11 cellular contexts compared by ENCODE assay signal in genomic region chr4:165384608-165385007, GRCh38. TPM values are rescaled to one million over a fixed set of nuclear protein-coding genes. Genes with fewer than 3 reads are reported as not detected.
DNase-seq lines count a peak whose midpoint lies in the region; FAIRE-seq and TF ChIP-seq lines count a peak whose summit lies in the region.
"Had no signal": no experiment of that assay in that cellular context is flagged by ENCODE, and none has a peak within 500 bp of the region (broad histone marks: within the 10 kb centered on the region; RNA-seq: fewer than 3 reads in every experiment).

No MANE protein-coding gene starts in this region.

- H4K20me1 ChIP-seq in endothelial cell of umbilical vein (replicated peaks; ENCODE audit: control insufficient read depth, extremely low read depth, insufficient read depth, low read length), result no peaks in the 10 kb centered on the region

- POLR2A ChIA-PET in MCF 10A (lab: Yijun Ruan, JAX), result interaction anchor here (0.7 to 1.4 kb wide), 5 partner anchors 15 to 487 kb away, joined by 3 to 4 read pairs (median 3); partner anchors contain the start of gene MSMO1
- POLR2A ChIA-PET in endothelial cell of umbilical vein (lab: Charles Lee), result no interaction called here

- no peaks in the 10 kb centered on the region for H3K9me1 ChIP-seq in endothelial cell of umbilical vein (replicated peaks; ENCODE audit: control insufficient read depth, extremely low read depth, insufficient read depth, low read length)

- H3K4me1 ChIP-seq in breast epithelium, result no peaks in the 10 kb centered on the region
- no peaks in the 10 kb centered on the region for H3K4me1 ChIP-seq in endothelial cell of umbilical vein (ENCODE audit: control insufficient read depth, extremely low read depth, insufficient read depth, low read length)
- H3K4me1 ChIP-seq in vagina, result no peaks in the 10 kb centered on the region

- no peak overlapping the region for H3K27ac Mint-ChIP-seq in MCF 10A (ENCODE audit: low read depth, unreplicated experiment)

- CTCF ChIA-PET in MCF 10A (lab: Yijun Ruan, JAX) (interaction anchor here (0.6 to 2.0 kb wide), 11 partner anchors 8 to 253 kb away, joined by 3 to 9 read pairs (median 3); no protein-coding TSS in a partner anchor), endothelial cell of umbilical vein (lab: Charles Lee) (interaction anchor here (0.7 to 1.4 kb wide), 4 partner anchors 25 to 253 kb away, joined by 3 to 4 read pairs (median 3); no protein-coding TSS in a partner anchor)

- TF ChIP-seq POLR2A in breast epithelium (IDR thresholded peaks at IDR 0.05) (no peak), endothelial cell of umbilical vein (IDR thresholded peaks at IDR 0.05; ENCODE audit: low read depth, low read length) (no peak), vagina (IDR thresholded peaks at IDR 0.05) (no peak), GM12891 (IDR thresholded peaks at IDR 0.05; ENCODE audit: low read depth, low read length) (no peak)

- no peak for DNase-seq in breast epithelium (ENCODE audit: low spot score in 2 of 2)
- DNase-seq in MCF 10A (ENCODE audit: unreplicated experiment), result no peak
- peak; percentile 43 for DNase-seq in OCI-M1 (lab: John Stamatoyannopoulos, UW)
- DNase-seq in endothelial cell of umbilical vein (ENCODE audit: low read depth, low spot score), result peak; percentile 18
- no peak for DNase-seq in vagina (ENCODE audit: extremely low spot score in 2 of 2)
- no peak for DNase-seq in GF-D8 (lab: John Stamatoyannopoulos, UW)
- DNase-seq in GM12891 (ENCODE audit: insufficient read length, low spot score), result no peak
- DNase-seq in activated CD4-positive, alpha-beta T cell treated with anti-CD3 and anti-CD28 coated beads, Interleukin-2, amount 50 U/mL, for 4 hours, result no peak
- DNase-seq: effector memory CD4-positive, alpha-beta T cell; left ventricle myocardium superior; MG63 had no signal

- H3K27me3 Mint-ChIP-seq in MCF 10A (ENCODE audit: insufficient read depth, unreplicated experiment), result no peaks in the 10 kb centered on the region

- intact Hi-C loops in breast epithelium (cut with DNase I; ENCODE audit: low total_unique reads), result no loop called here
- intact Hi-C loops in MCF 10A (cut with micrococcal nuclease), result no loop called here
- intact Hi-C loops in endothelial cell of umbilical vein (cut with micrococcal nuclease), result no loop called here
- intact Hi-C loops in vagina (cut with DNase I), result no loop called here

- H3K4me3 ChIP-seq in breast epithelium, result no peak overlapping the region
- no peak overlapping the region for H3K4me3 ChIP-seq in endothelial cell of umbilical vein (replicated peaks in 1 of 3; ENCODE audit: insufficient read depth in 1 of 3, low read depth in 1 of 3, low read length in 3 of 3)
- no peak overlapping the region for H3K4me3 ChIP-seq in vagina
- H3K4me3 ChIP-seq: MG63 had no signal

- dilution Hi-C loops in endothelial cell of umbilical vein (cut with MboI; ENCODE audit: extremely low pct_ligation_motif_present, low sequenced_read_pairs), result no loop called here

- H3K27ac ChIP-seq in breast epithelium (peak overlapping the region; percentile 45 to 73), endothelial cell of umbilical vein (ENCODE audit: insufficient read depth, low read depth, low read length) (no peak overlapping the region), vagina (peak overlapping the region; percentile 55)

- no peak for FAIRE-seq in endothelial cell of umbilical vein (lab: Jason Lieb, UNC)
- no peak for FAIRE-seq in GM12891 (lab: Jason Lieb, UNC)

- H3K9me3 ChIP-seq in breast epithelium (no peaks in the 10 kb centered on the region), endothelial cell of umbilical vein (replicated peaks; ENCODE audit: control insufficient read depth, insufficient read depth, low read length) (no peaks in the 10 kb centered on the region), vagina (no peaks in the 10 kb centered on the region)
- H3K9me3 ChIP-seq: MG63 had no signal

- no peak overlapping the region for H2AFZ ChIP-seq in endothelial cell of umbilical vein (ENCODE audit: low read depth, low read length)

- TF ChIP-seq CTCF in breast epithelium (IDR thresholded peaks at IDR 0.05) (no peak), MCF 10A (IDR thresholded peaks at IDR 0.05; ENCODE audit: unreplicated experiment) (no peak), endothelial cell of umbilical vein (IDR thresholded peaks at IDR 0.05; ENCODE audit: extremely low read depth in 1 of 2, insufficient read depth in 1 of 2, low read depth in 1 of 2, low read length in 2 of 2) (no peak), vagina (IDR thresholded peaks at IDR 0.05) (no peak)

- no peaks in the 10 kb centered on the region for H3K36me3 Mint-ChIP-seq in MCF 10A (ENCODE audit: insufficient read depth, unreplicated experiment)

- BruUV-seq in MCF 10A (replicated peaks; lab: Mats Ljungman, UMichigan), result no TSS peak
- BruUV-seq in endothelial cell of umbilical vein (replicated peaks; lab: Mats Ljungman, UMichigan), result no TSS peak

- no peak overlapping the region for H3K9ac ChIP-seq in endothelial cell of umbilical vein (replicated peaks; ENCODE audit: extremely low read depth, insufficient read depth, low read length)

- H3K27me3 ChIP-seq in breast epithelium (no peaks in the 10 kb centered on the region), endothelial cell of umbilical vein (ENCODE audit: control insufficient read depth in 2 of 2, insufficient read depth in 2 of 2, low read length in 2 of 2) (no peaks in the 10 kb centered on the region), vagina (no peaks in the 10 kb centered on the region)

- H3K4me3 Mint-ChIP-seq in MCF 10A (ENCODE audit: unreplicated experiment), result no peak overlapping the region

- H3K79me2 ChIP-seq in endothelial cell of umbilical vein (ENCODE audit: control insufficient read depth, insufficient read depth, low read length), result no peaks in the 10 kb centered on the region

- H3K9me3 Mint-ChIP-seq in MCF 10A (ENCODE audit: unreplicated experiment), result no peaks in the 10 kb centered on the region

- no peaks in the 10 kb centered on the region for H3K36me3 ChIP-seq in breast epithelium
- H3K36me3 ChIP-seq in endothelial cell of umbilical vein (ENCODE audit: control insufficient read depth in 2 of 2, extremely low read depth in 1 of 2, insufficient read depth in 2 of 2, low read length in 2 of 2), result no peaks in the 10 kb centered on the region
- H3K36me3 ChIP-seq in vagina, result no peaks in the 10 kb centered on the region
- H3K36me3 ChIP-seq: MG63 had no signal

- H3K4me2 ChIP-seq in endothelial cell of umbilical vein (ENCODE audit: insufficient read depth, low read length), result no peak overlapping the region

- no peaks in the 10 kb centered on the region for H3K4me1 Mint-ChIP-seq in MCF 10A (ENCODE audit: insufficient read depth, unreplicated experiment)

TF ChIP-seq in endothelial cell of umbilical vein, 7 proteins besides CTCF, POLR2A, EP300 and RAD21 (continues in another document):
- TF ChIP-seq POLR2AphosphoS5 (IDR thresholded peaks at IDR 0.05; ENCODE audit: insufficient read depth, low read depth, low read length) (no peak), JUN (IDR thresholded peaks at IDR 0.05; ENCODE audit: borderline replicate concordance, insufficient read depth, insufficient read length, low read depth) (no peak), EZH2 (IDR thresholded peaks at IDR 0.05; ENCODE audit: borderline replicate concordance, low read depth, low read length, severe bottlenecking) (no peak), FOS (IDR thresholded peaks at IDR 0.05; ENCODE audit: borderline replicate concordance, insufficient read depth, low read length) (no peak), MYC (IDR thresholded peaks at IDR 0.05; ENCODE audit: low read depth, low read length) (no peak), GATA2 (IDR thresholded peaks at IDR 0.05; ENCODE audit: insufficient read depth, insufficient read length, low read depth, low read length) (no peak)

TF ChIP-seq in GM12891, 5 proteins besides CTCF, POLR2A, EP300 and RAD21:
- no peak for TF ChIP-seq POLR2AphosphoS5 (IDR thresholded peaks at IDR 0.05; ENCODE audit: low read depth, low read length)
- TF ChIP-seq PAX5 (IDR thresholded peaks at IDR 0.05; ENCODE audit: insufficient read depth, low read length, severe bottlenecking), result no peak
- no peak for TF ChIP-seq POU2F2 (IDR thresholded peaks at IDR 0.05; ENCODE audit: low read depth, low read length)
- TF ChIP-seq TAF1 (IDR thresholded peaks at IDR 0.05; ENCODE audit: low read depth, low read length), result no peak
- no peak for TF ChIP-seq SPI1 (IDR thresholded peaks at IDR 0.05; ENCODE audit: low read depth, low read length)

RNA-seq across cellular contexts. Expression of gene CPE, which starts 5.8 kb away (rescaled TPM):
- total RNA-seq in breast epithelium (100 to 1,000 TPM; 106 to 129 (median 114) TPM), MCF 10A (2022) (8.3 and 9.1 TPM in 2 replicates), endothelial cell of umbilical vein (8.1 and 9.2 TPM in 2 replicates), vagina (103 TPM)
- polyA plus RNA-seq in endothelial cell of umbilical vein, result 2.2 and 2.7 TPM in 2 replicates
- 2.6 and 2.7 TPM in 2 replicates for polyA plus RNA-seq in endothelial cell of umbilical vein (2011; cell fraction: cytosol; rRNA removed)
- polyA plus RNA-seq in endothelial cell of umbilical vein (2011; cell fraction: nucleus; rRNA removed), result 1.1 and 1.3 TPM in 2 replicates
- polyA plus RNA-seq in endothelial cell of umbilical vein (2012), result 1.4 and 1.9 TPM in 2 replicates
- 4.4 and 6.5 TPM in 2 replicates for polyA minus RNA-seq in endothelial cell of umbilical vein
- 2.7 TPM for polyA minus RNA-seq in endothelial cell of umbilical vein (2011; cell fraction: cytosol; rRNA and poly(A)+ RNA removed)
- polyA minus RNA-seq in endothelial cell of umbilical vein (2011; cell fraction: nucleus; rRNA and poly(A)+ RNA removed), result 0.24 and 0.58 TPM in 2 replicates
- polyA plus RNA-seq in GM12891 (2012; ENCODE audit: low read depth, missing spikeins), result not detected

RNA-seq across cellular contexts. Expression of gene MSMO1, which starts 57.1 kb away (rescaled TPM):
- total RNA-seq in breast epithelium, result 10 to 100 TPM; 11.8 to 35.3 (median 24.6) TPM
- 80.4 and 94.9 TPM in 2 replicates for total RNA-seq in MCF 10A (2022)
- 109 and 127 TPM in 2 replicates for total RNA-seq in endothelial cell of umbilical vein
- 69.0 and 74.3 TPM in 2 replicates for polyA plus RNA-seq in endothelial cell of umbilical vein
- polyA plus RNA-seq in endothelial cell of umbilical vein (2011; cell fraction: cytosol; rRNA removed), result 60.4 and 61.9 TPM in 2 replicates
- 23.0 and 32.4 TPM in 2 replicates for polyA plus RNA-seq in endothelial cell of umbilical vein (2011; cell fraction: nucleus; rRNA removed)
- polyA plus RNA-seq in endothelial cell of umbilical vein (2012), result 34.5 and 57.2 TPM in 2 replicates
- 56.1 and 58.2 TPM in 2 replicates for polyA minus RNA-seq in endothelial cell of umbilical vein
- 13.2 TPM for polyA minus RNA-seq in endothelial cell of umbilical vein (2011; cell fraction: cytosol; rRNA and poly(A)+ RNA removed)
- polyA minus RNA-seq in endothelial cell of umbilical vein (2011; cell fraction: nucleus; rRNA and poly(A)+ RNA removed), result 15.4 and 26.9 TPM in 2 replicates
- total RNA-seq in vagina, result 43.5 TPM
- polyA plus RNA-seq in GM12891 (2012; ENCODE audit: low read depth, missing spikeins), result 16.9 TPM

Comparison
In these comparisons a context has a peak if more than half of its experiments do, and no peak if none do; other contexts are left out.
1. RNA of gene CPE, which starts 5.8 kb away (total RNA-seq): 106 to 129 TPM in breast epithelium and 103 TPM in vagina (single experiment); 8.1 to 9.2 TPM in endothelial cell of umbilical vein and 8.3 to 9.1 TPM in MCF 10A; every median in the first group is over 10 times any median in the second.
2. DNase-seq: peak in OCI-M1 (single experiment) and endothelial cell of umbilical vein (single experiment); none in breast epithelium (0 of 2), MCF 10A (single experiment), vagina (0 of 2), GF-D8 (single experiment), GM12891 (single experiment) and activated CD4-positive, alpha-beta T cell treated with anti-CD3 and anti-CD28 coated beads, Interleukin-2, amount 50 U/mL, for 4 hours (0 of 2).